26 cellular contexts compared by ENCODE assay signal in genomic region chr2:29526587-29527586, GRCh38.
"Had no signal": no experiment of that assay in that cellular context is flagged by ENCODE, and none has a peak within 500 bp of the region (broad histone marks: within the 10 kb centered on the region; RNA-seq: fewer than 3 reads in every experiment).

No MANE protein-coding gene starts in this region.

- ATAC-seq: activated CD4-positive, alpha-beta T cell treated with anti-CD3 and anti-CD28 coated beads for 36 hours; activated CD8-positive, alpha-beta T cell treated with anti-CD3 and anti-CD28 coated beads, Interleukin-2, amount 10 ng/mL, durations not matched to agents 7 days and 5 days; Right ventricle myocardium inferior had no signal

- DNase-seq: activated CD4-positive, alpha-beta T cell treated with anti-CD3 and anti-CD28 coated beads for 36 hours; activated CD4-positive, alpha-beta T cell treated with anti-CD3 and anti-CD28 coated beads, Interleukin-2, amount 10 ng/mL, durations not matched to agents 7 days and 5 days; activated CD4-positive, alpha-beta T cell treated with anti-CD3 and anti-CD28 coated beads, Interleukin-2, amount 50 U/mL, for 48 hours; activated CD8-positive, alpha-beta T cell treated with anti-CD3 and anti-CD28 coated beads, Interleukin-2, amount 10 ng/mL, durations not matched to agents 7 days and 5 days; activated gamma-delta T cell; activated naive CD4-positive, alpha-beta T cell treated with Interleukin-2 at 50 U/mL for 16 hours; activated naive CD8-positive, alpha-beta T cell treated with anti-CD3 and anti-CD28 coated beads, Interleukin-2, amount 10 ng/mL, durations not matched to agents 7 days and 5 days; activated T-cell treated with anti-CD3 and anti-CD28 coated beads, Interleukin-2, amount 50 U/mL, for 24 hours; amygdala; MM.1S; NCI-H1105; NCI-H1417 treated with DMSO at 0.1 percent for 48 hours; NCI-H187 treated with DMSO at 0.1 percent for 48 hours; NCI-H2081; NCI-H226; NCI-H446 treated with DMSO at 0.1 percent for 48 hours; NK-92 treated with Interleukin-12 subunit alpha and Interleukin-12 subunit beta, amount 100 ng/mL, for 24 hours; PC-9; SIG-M5 had no signal

- H3K27me3 ChIP-seq: ascending aorta, cardiac muscle cell had no signal

- H3K4me1 Mint-ChIP-seq: activated naive CD4-positive, alpha-beta T cell treated with anti-CD3 and anti-CD28 coated beads, Interleukin-2, amount 50 U/mL, for 24 hours had no signal

- H3K27ac Mint-ChIP-seq: activated CD4-positive, alpha-beta T cell treated with anti-CD3 and anti-CD28 coated beads for 36 hours; activated CD4-positive, alpha-beta T cell treated with anti-CD3 and anti-CD28 coated beads, Interleukin-2, amount 10 ng/mL, durations not matched to agents 7 days and 5 days; activated CD8-positive, alpha-beta T cell treated with anti-CD3 and anti-CD28 coated beads, Interleukin-2, amount 10 ng/mL, durations not matched to agents 7 days and 5 days; activated naive CD4-positive, alpha-beta T cell treated with anti-CD3 and anti-CD28 coated beads, Interleukin-2, amount 50 U/mL, for 24 hours; activated naive CD8-positive, alpha-beta T cell treated with anti-CD3 and anti-CD28 coated beads, Interleukin-2, amount 10 ng/mL, durations not matched to agents 7 days and 5 days; activated T-cell treated with anti-CD3 and anti-CD28 coated beads, Interleukin-2, amount 50 U/mL, for 24 hours; activated T-helper 2 cell treated with anti-CD3 and anti-CD28 coated beads, Interferon-gamma antibody, Interleukin-2, Interleukin-4, amounts not matched to agents 10 μg/mL and 5 μg/mL and 100 μg/mL, durations not matched to agents 14 hours and 24 hours and 36 hours had no signal

- H3K9me3 ChIP-seq: ascending aorta had no signal

- H3K9ac ChIP-seq: KMS-11 had no signal

- H3K4me2 ChIP-seq: KMS-11, PC-9 had no signal

- H3K36me3 ChIP-seq: ascending aorta, cardiac muscle cell had no signal

- H3K9me3 Mint-ChIP-seq: activated CD4-positive, alpha-beta T cell treated with anti-CD3 and anti-CD28 coated beads, Interleukin-2, amount 10 ng/mL, durations not matched to agents 7 days and 5 days; activated naive CD4-positive, alpha-beta T cell treated with anti-CD3 and anti-CD28 coated beads, Interleukin-2, amount 50 U/mL, for 24 hours; activated naive CD8-positive, alpha-beta T cell treated with anti-CD3 and anti-CD28 coated beads, Interleukin-2, amount 10 ng/mL, durations not matched to agents 7 days and 5 days; activated T-cell treated with anti-CD3 and anti-CD28 coated beads, Interleukin-2, amount 50 U/mL, for 24 hours; activated T-helper 2 cell treated with anti-CD3 and anti-CD28 coated beads, Interferon-gamma antibody, Interleukin-2, Interleukin-4, amounts not matched to agents 10 μg/mL and 5 μg/mL and 100 μg/mL, durations not matched to agents 14 hours and 24 hours and 36 hours had no signal

- H3K27ac ChIP-seq: ascending aorta, cardiac muscle cell, KMS-11, PC-9, RWPE1 had no signal

- H3K36me3 Mint-ChIP-seq: activated naive CD4-positive, alpha-beta T cell treated with anti-CD3 and anti-CD28 coated beads, Interleukin-2, amount 50 U/mL, for 24 hours; activated naive CD8-positive, alpha-beta T cell treated with anti-CD3 and anti-CD28 coated beads, Interleukin-2, amount 10 ng/mL, durations not matched to agents 7 days and 5 days had no signal

- H3K4me1 ChIP-seq: ascending aorta had no signal

- H2AFZ ChIP-seq: PC-9 had no signal

- H3K4me3 ChIP-seq: ascending aorta, cardiac muscle cell, PC-9 had no signal

- H3K4me3 Mint-ChIP-seq: activated CD4-positive, alpha-beta T cell treated with anti-CD3 and anti-CD28 coated beads for 36 hours; activated CD4-positive, alpha-beta T cell treated with anti-CD3 and anti-CD28 coated beads, Interleukin-2, amount 10 ng/mL, durations not matched to agents 7 days and 5 days; activated CD8-positive, alpha-beta T cell treated with anti-CD3 and anti-CD28 coated beads, Interleukin-2, amount 10 ng/mL, durations not matched to agents 7 days and 5 days; activated naive CD4-positive, alpha-beta T cell treated with anti-CD3 and anti-CD28 coated beads, Interleukin-2, amount 50 U/mL, for 24 hours; activated naive CD8-positive, alpha-beta T cell treated with anti-CD3 and anti-CD28 coated beads, Interleukin-2, amount 10 ng/mL, durations not matched to agents 7 days and 5 days; activated T-cell treated with anti-CD3 and anti-CD28 coated beads, Interleukin-2, amount 50 U/mL, for 24 hours had no signal
